In genomic region chr15:66094331-66094730, GRCh38 we compare ENCODE assay signal across 17 cellular contexts.
DNase-seq lines count a peak whose midpoint lies in the region; ATAC-seq lines count a peak whose summit lies in the region.
"Had no signal": no experiment of that assay in that cellular context is flagged by ENCODE, and none has a peak within 500 bp of the region (broad histone marks: within the 10 kb centered on the region; RNA-seq: fewer than 3 reads in every experiment).

No MANE protein-coding gene starts in this region.

- DNase-seq in DMS 273 (lab: John Stamatoyannopoulos, UW; ENCODE audit: unreplicated experiment): peak; percentile 56
- no peak for DNase-seq in DMS 273 treated with DMSO at 0.1 percent for 48 hours (lab: John Stamatoyannopoulos, UW)
- peak; percentile 67 for DNase-seq in NCI-H69 (lab: John Stamatoyannopoulos, UW)
- peak; percentile 86 for DNase-seq in cerebellar nuclear complex (lab: John Stamatoyannopoulos, UW)
- DNase-seq in sciatic nerve (ENCODE audit: low spot score): peak; percentile 38
- no peak for DNase-seq in H7
- DNase-seq in activated T-helper 2 cell treated with anti-CD3 and anti-CD28 coated beads, Interferon-gamma antibody, Interleukin-2, Interleukin-4, amounts not matched to agents 10 μg/mL and 5 μg/mL and 100 μg/mL, durations not matched to agents 14 hours and 24 hours and 36 hours (ENCODE audit: low spot score): no peak
- DNase-seq in NCI-H446 treated with DMSO at 0.1 percent for 48 hours (lab: John Stamatoyannopoulos, UW): no peak
- DNase-seq: EL, IMR-90, Kasumi-1, NCI-H1105 treated with DMSO at 0.1 percent for 48 hours, NCI-H2227 treated with DMSO at 0.1 percent for 48 hours, SJCRH30 had no signal

- H3K36me3 Mint-ChIP-seq in activated T-helper 2 cell treated with anti-CD3 and anti-CD28 coated beads, Interferon-gamma antibody, Interleukin-2, Interleukin-4, amounts not matched to agents 10 μg/mL and 5 μg/mL and 100 μg/mL, durations not matched to agents 14 hours and 24 hours and 36 hours (ENCODE audit: low read depth): no peaks in the 10 kb centered on the region
- H3K36me3 Mint-ChIP-seq: CD8-positive, alpha-beta memory T cell had no signal

- H3K4me3 Mint-ChIP-seq in activated T-helper 2 cell treated with anti-CD3 and anti-CD28 coated beads, Interferon-gamma antibody, Interleukin-2, Interleukin-4, amounts not matched to agents 10 μg/mL and 5 μg/mL and 100 μg/mL, durations not matched to agents 14 hours and 24 hours and 36 hours (ENCODE audit: low read depth): no peak overlapping the region
- H3K4me3 Mint-ChIP-seq: CD8-positive, alpha-beta memory T cell had no signal

- peaks cover 6% of the 10 kb centered on the region for H3K27me3 Mint-ChIP-seq in activated T-helper 2 cell treated with anti-CD3 and anti-CD28 coated beads, Interferon-gamma antibody, Interleukin-2, Interleukin-4, amounts not matched to agents 10 μg/mL and 5 μg/mL and 100 μg/mL, durations not matched to agents 14 hours and 24 hours and 36 hours (ENCODE audit: low read depth)

- H3K4me1 Mint-ChIP-seq in activated T-helper 2 cell treated with anti-CD3 and anti-CD28 coated beads, Interferon-gamma antibody, Interleukin-2, Interleukin-4, amounts not matched to agents 10 μg/mL and 5 μg/mL and 100 μg/mL, durations not matched to agents 14 hours and 24 hours and 36 hours (ENCODE audit: low read depth): no peaks in the 10 kb centered on the region
- H3K4me1 Mint-ChIP-seq: CD8-positive, alpha-beta memory T cell had no signal

- intact Hi-C loops in sciatic nerve (cut with DNase I): no loop called here
- intact Hi-C loops in activated T-helper 2 cell treated with anti-CD3 and anti-CD28 coated beads, Interferon-gamma antibody, Interleukin-2, Interleukin-4, amounts not matched to agents 10 μg/mL and 5 μg/mL and 100 μg/mL, durations not matched to agents 14 hours and 24 hours and 36 hours (cut with micrococcal nuclease): no loop called here

- no peak overlapping the region for H3K4me3 ChIP-seq in H7 (ENCODE audit: insufficient read depth, low read depth, low read length)
- H3K4me3 ChIP-seq: BLaER1, SJCRH30 had no signal

- ATAC-seq in sciatic nerve: no peak
- ATAC-seq: Panc1 had no signal

- no peaks in the 10 kb centered on the region for H3K36me3 ChIP-seq in H7 (replicated peaks; ENCODE audit: control insufficient read depth, insufficient read depth, low read length)
- H3K36me3 ChIP-seq: BLaER1, SJCRH30 had no signal

- H3K27me3 ChIP-seq in H7 (ENCODE audit: control insufficient read depth, insufficient read depth, low read length): no peaks in the 10 kb centered on the region
- H3K27me3 ChIP-seq: BLaER1, SJCRH30 had no signal

- no peaks in the 10 kb centered on the region for H3K9me3 Mint-ChIP-seq in activated T-helper 2 cell treated with anti-CD3 and anti-CD28 coated beads, Interferon-gamma antibody, Interleukin-2, Interleukin-4, amounts not matched to agents 10 μg/mL and 5 μg/mL and 100 μg/mL, durations not matched to agents 14 hours and 24 hours and 36 hours
- H3K9me3 Mint-ChIP-seq: CD8-positive, alpha-beta memory T cell had no signal

- H3K27ac Mint-ChIP-seq in activated T-helper 2 cell treated with anti-CD3 and anti-CD28 coated beads, Interferon-gamma antibody, Interleukin-2, Interleukin-4, amounts not matched to agents 10 μg/mL and 5 μg/mL and 100 μg/mL, durations not matched to agents 14 hours and 24 hours and 36 hours: no peak overlapping the region
- H3K27ac Mint-ChIP-seq: CD8-positive, alpha-beta memory T cell had no signal

Comparison
In these comparisons a context has a peak if more than half of its experiments do, and no peak if none do; other contexts are left out.
1. DNase-seq: peak in DMS 273 (single experiment), NCI-H69 (single experiment), cerebellar nuclear complex (2 of 2) and sciatic nerve (single experiment); none in DMS 273 treated with DMSO at 0.1 percent for 48 hours (single experiment), H7 (single experiment), activated T-helper 2 cell treated with anti-CD3 and anti-CD28 coated beads, Interferon-gamma antibody, Interleukin-2, Interleukin-4, amounts not matched to agents 10 μg/mL and 5 μg/mL and 100 μg/mL, durations not matched to agents 14 hours and 24 hours and 36 hours (single experiment) and NCI-H446 treated with DMSO at 0.1 percent for 48 hours (single experiment).